8 cellular contexts compared by ENCODE assay signal in genomic region chr6:149942461-149942829, GRCh38. TPM values are rescaled to one million over a fixed set of nuclear protein-coding genes. Genes with fewer than 3 reads are reported as not detected.
A peak's percentile ranks its signal among the peaks of the same experiment; 100 is the strongest.
DNase-seq lines count a peak whose midpoint lies in the region; ATAC-seq, FAIRE-seq and TF ChIP-seq lines count a peak whose summit lies in the region.

No MANE protein-coding gene starts in this region.

- H2AK5ac ChIP-seq in trophoblast cell (ENCODE audit: low read length) = no peak overlapping the region

- H3K27ac ChIP-seq in SJCRH30 (no peak overlapping the region), trophoblast cell (ENCODE audit: low read depth, low read length) (no peak overlapping the region), kidney (ENCODE audit: low read depth in 2 of 2, low read length in 2 of 2) (no peak overlapping the region)

- no peak overlapping the region for H3K23ac ChIP-seq in trophoblast cell (ENCODE audit: low read length)

- intact Hi-C loops in kidney (cut with DNase I) = no loop called here

- H4K91ac ChIP-seq in trophoblast cell (ENCODE audit: low read depth, low read length) = no peak overlapping the region

- no peak overlapping the region for H4K12ac ChIP-seq in trophoblast cell (ENCODE audit: low read depth, low read length)

- no peak for TF ChIP-seq CTCF in epithelial cell of proximal tubule (conservative IDR thresholded peaks at IDR 0.05; ENCODE audit: low read depth, low read length)
- TF ChIP-seq CTCF in kidney (IDR thresholded peaks at IDR 0.05; ENCODE audit: borderline replicate concordance, extremely low read depth, insufficient read depth) = no peak

- H3K9ac ChIP-seq in trophoblast cell (ENCODE audit: low read length) (no peak overlapping the region), kidney (ENCODE audit: low read length in 2 of 2) (no peak overlapping the region)

- no CpG with 5 or more reads among the region's 13 CpGs for WGBS in trophoblast cell (ENCODE audit: extremely low coverage, insufficient coverage, insufficient read length)

- no peak overlapping the region for H3K18ac ChIP-seq in trophoblast cell (ENCODE audit: low read length)

- H3K27me3 ChIP-seq in SJCRH30 (peaks cover 23% of the 10 kb centered on the region), trophoblast cell (ENCODE audit: insufficient read depth, low read length) (peaks cover 39% of the 10 kb centered on the region)

- H3K4me3 ChIP-seq in SJCRH30 (peak overlapping the region; percentile 58), epithelial cell of proximal tubule (ENCODE audit: low read depth, low read length) (peak overlapping the region; percentile 70), trophoblast cell (ENCODE audit: low read depth, low read length) (no peak overlapping the region), kidney (ENCODE audit: low read length in 2 of 2) (peak overlapping the region in 1 of 2 donors; percentile 54)

- H3K4me2 ChIP-seq in trophoblast cell (ENCODE audit: low read length) = peak overlapping the region; percentile 86

- ATAC-seq in GM21528 (IDR thresholded peaks at IDR 0.05; ENCODE audit: low FRiP score, unreplicated experiment) = no peak
- ATAC-seq in GM19397 (IDR thresholded peaks at IDR 0.05; ENCODE audit: unreplicated experiment) = no peak

- H3K79me2 ChIP-seq in trophoblast cell (ENCODE audit: control insufficient read depth, insufficient read depth, low read length, poor library complexity) = no peaks in the 10 kb centered on the region

- H3K4me1 ChIP-seq in SJCRH30 = no peaks in the 10 kb centered on the region
- H3K4me1 ChIP-seq in trophoblast cell (ENCODE audit: control insufficient read depth in 1 of 2, insufficient read depth in 2 of 2, low read length in 2 of 2) = peaks cover 8 to 10% of the 10 kb centered on the region in 2 experiments
- H3K4me1 ChIP-seq in kidney (ENCODE audit: control insufficient read depth in 1 of 2, insufficient read depth in 1 of 2, low read depth in 1 of 2, low read length in 2 of 2) = peaks cover 3 to 9% of the 10 kb centered on the region in 2 donors

- H2BK12ac ChIP-seq in trophoblast cell (ENCODE audit: low read length) = no peak overlapping the region

- H3K4ac ChIP-seq in trophoblast cell (ENCODE audit: low read depth, low read length) = no peak overlapping the region

- no peak for FAIRE-seq in kidney (lab: Jason Lieb, UNC)

- no peak overlapping the region for H4K8ac ChIP-seq in trophoblast cell (ENCODE audit: low read depth, low read length)

- no peak overlapping the region for H2BK5ac ChIP-seq in trophoblast cell (ENCODE audit: low read depth, low read length, poor library complexity)

- DNase-seq in EH (ENCODE audit: low read depth) (peak; percentile 17), SJCRH30 (no peak), epithelial cell of proximal tubule (ENCODE audit: low read depth) (no peak), trophoblast cell (no peak), kidney (no peak), cerebellum (ENCODE audit: low spot score) (no peak)

- no peak overlapping the region for H2BK120ac ChIP-seq in trophoblast cell (ENCODE audit: insufficient read depth, low read length, poor library complexity)

- H2AFZ ChIP-seq in trophoblast cell (ENCODE audit: insufficient read depth, low read length, poor library complexity) = no peak overlapping the region

- H3K79me1 ChIP-seq in trophoblast cell (ENCODE audit: low read length) = no peaks in the 10 kb centered on the region

- no peaks in the 10 kb centered on the region for H3K9me3 ChIP-seq in SJCRH30 (replicated peaks)
- peaks cover 8% of the 10 kb centered on the region for H3K9me3 ChIP-seq in trophoblast cell (ENCODE audit: insufficient read depth, low read depth, low read length)
- H3K9me3 ChIP-seq in kidney (ENCODE audit: control insufficient read depth in 1 of 2, low read length in 2 of 2) = no peaks in the 10 kb centered on the region

- H3K36me3 ChIP-seq in SJCRH30 (no peaks in the 10 kb centered on the region), trophoblast cell (ENCODE audit: control insufficient read depth in 1 of 2, insufficient read depth in 2 of 2, low read length in 2 of 2) (no peaks in the 10 kb centered on the region), kidney (ENCODE audit: control insufficient read depth in 1 of 2, insufficient read depth in 2 of 2, low read length in 2 of 2) (no peaks in the 10 kb centered on the region)

- H3K14ac ChIP-seq in trophoblast cell (ENCODE audit: low read length) = no peak overlapping the region

RNA-seq across cellular contexts. Expression of gene ULBP2, which starts 0.6 kb away (rescaled TPM):
- total RNA-seq in SJCRH30 (2014; rRNA removed; shearing (Covaris generic)) = 2.7 and 2.9 TPM in 2 replicates
- total RNA-seq in epithelial cell of proximal tubule = 5.3 and 16.0 TPM in 2 replicates
- 0.08 and 0.14 TPM in 2 replicates for polyA plus RNA-seq in trophoblast cell (2013)
- 1.3 TPM for total RNA-seq in kidney
- 2.5 TPM for polyA plus RNA-seq in kidney (ENCODE audit: insufficient read depth, low read depth, low replicate concordance)
- 3.2 TPM for total RNA-seq in cerebellum

RNA-seq across cellular contexts. Expression of gene RAET1G, which starts 19.5 kb away (rescaled TPM):
- total RNA-seq in SJCRH30 (2014; rRNA removed; shearing (Covaris generic)) = not detected in 2 replicates
- total RNA-seq in epithelial cell of proximal tubule (0.43 TPM in 1 of 2 replicates, not detected in the other), kidney (0.41 TPM), cerebellum (not detected)
- not detected in 2 replicates for polyA plus RNA-seq in trophoblast cell (2013)
- polyA plus RNA-seq in kidney (ENCODE audit: insufficient read depth, low read depth, low replicate concordance) = 1.3 TPM

RNA-seq across cellular contexts. Expression of gene ULBP1, which starts 21.3 kb away (rescaled TPM):
- total RNA-seq in SJCRH30 (2014; rRNA removed; shearing (Covaris generic)) = 0.99 and 1.7 TPM in 2 replicates
- total RNA-seq in epithelial cell of proximal tubule = 0.23 and 0.94 TPM in 2 replicates
- polyA plus RNA-seq in trophoblast cell (2013) = 0.48 and 0.58 TPM in 2 replicates
- 0.72 TPM for total RNA-seq in kidney
- 0.47 TPM for polyA plus RNA-seq in kidney (ENCODE audit: insufficient read depth, low read depth, low replicate concordance)
- total RNA-seq in cerebellum = 0.82 TPM

RNA-seq across cellular contexts. Expression of gene RAET1E, which starts 44.5 kb away (rescaled TPM):
- not detected in 2 replicates for total RNA-seq in SJCRH30 (2014; rRNA removed; shearing (Covaris generic))
- not detected in 2 replicates for total RNA-seq in epithelial cell of proximal tubule
- polyA plus RNA-seq in trophoblast cell (2013) = not detected in 2 replicates
- 1.0 TPM for total RNA-seq in kidney
- 3.1 TPM for polyA plus RNA-seq in kidney (ENCODE audit: insufficient read depth, low read depth, low replicate concordance)
- total RNA-seq in cerebellum = not detected
